ENCODE assay signal across 14 cellular contexts in genomic region chr12:28248555-28249127, GRCh38. TPM values are rescaled to one million over a fixed set of nuclear protein-coding genes. Genes with fewer than 3 reads are reported as not detected.
DNase-seq lines count a peak whose midpoint lies in the region; ATAC-seq and TF ChIP-seq lines count a peak whose summit lies in the region.
"Had no signal": no experiment of that assay in that cellular context is flagged by ENCODE, and none has a peak within 500 bp of the region (broad histone marks: within the 10 kb centered on the region; RNA-seq: fewer than 3 reads in every experiment).

No MANE protein-coding gene starts in this region.

- H3K4me1 Mint-ChIP-seq in activated T-cell treated with anti-CD3 and anti-CD28 coated beads, Interleukin-2, amount 50 U/mL, for 24 hours (ENCODE audit: low read depth), result peaks cover 69% of the 10 kb centered on the region
- H3K4me1 Mint-ChIP-seq in brain, result peaks cover 18% of the 10 kb centered on the region
- H3K4me1 Mint-ChIP-seq in stimulated activated memory B cell treated with anti-CD40 and anti-IgM and Interleukin-4, amounts not matched to agents 10 μg/mL and 1 μg/mL and 100 μg/mL, for 72 hours, result peaks cover 74% of the 10 kb centered on the region

- H3K27me3 Mint-ChIP-seq in activated T-cell treated with anti-CD3 and anti-CD28 coated beads, Interleukin-2, amount 50 U/mL, for 24 hours, result no peaks in the 10 kb centered on the region
- peaks cover 3% of the 10 kb centered on the region for H3K27me3 Mint-ChIP-seq in brain
- H3K27me3 Mint-ChIP-seq in stimulated activated memory B cell treated with anti-CD40 and anti-IgM and Interleukin-4, amounts not matched to agents 10 μg/mL and 1 μg/mL and 100 μg/mL, for 72 hours, result no peaks in the 10 kb centered on the region

- H3K36me3 Mint-ChIP-seq in activated T-cell treated with anti-CD3 and anti-CD28 coated beads, Interleukin-2, amount 50 U/mL, for 24 hours (ENCODE audit: low read depth), result no peaks in the 10 kb centered on the region
- no peaks in the 10 kb centered on the region for H3K36me3 Mint-ChIP-seq in brain
- H3K36me3 Mint-ChIP-seq in stimulated activated memory B cell treated with anti-CD40 and anti-IgM and Interleukin-4, amounts not matched to agents 10 μg/mL and 1 μg/mL and 100 μg/mL, for 72 hours, result peaks cover 6% of the 10 kb centered on the region

- DNase-seq in activated T-cell treated with anti-CD3 and anti-CD28 coated beads, Interleukin-2, amount 50 U/mL, for 24 hours, result no peak
- no peak for DNase-seq in activated T-cell treated with anti-CD3 and anti-CD28 coated beads, Interleukin-2, amount 50 U/mL, for 1 hour
- no peak for DNase-seq in NCI-H2227 treated with DMSO at 0.1 percent for 48 hours (lab: John Stamatoyannopoulos, UW)
- DNase-seq in NCI-H2081 treated with DMSO at 0.1 percent for 48 hours (lab: John Stamatoyannopoulos, UW), result no peak
- DNase-seq in SK-N-DZ (ENCODE audit: low spot score), result no peak
- DNase-seq: activated CD4-positive, alpha-beta T cell treated with anti-CD3 and anti-CD28 coated beads, Interleukin-2, amount 50 U/mL, for 48 hours; DMS153; foreskin melanocyte; Kasumi-1; kidney glomerular epithelial cell; upper lobe of right lung had no signal

- peaks cover 6% of the 10 kb centered on the region for H3K9me3 Mint-ChIP-seq in activated T-cell treated with anti-CD3 and anti-CD28 coated beads, Interleukin-2, amount 50 U/mL, for 24 hours
- peaks cover 0 to 7% (median 0%) of the 10 kb centered on the region in 5 experiments for H3K9me3 Mint-ChIP-seq in brain
- H3K9me3 Mint-ChIP-seq in stimulated activated memory B cell treated with anti-CD40 and anti-IgM and Interleukin-4, amounts not matched to agents 10 μg/mL and 1 μg/mL and 100 μg/mL, for 72 hours, result no peaks in the 10 kb centered on the region

- peak overlapping the region; percentile 59 for H3K27ac Mint-ChIP-seq in activated T-cell treated with anti-CD3 and anti-CD28 coated beads, Interleukin-2, amount 50 U/mL, for 24 hours
- H3K27ac Mint-ChIP-seq in brain, result peak overlapping the region in 4 of 5 experiments; percentile 9 to 80 (median 40)
- peak overlapping the region; percentile 40 for H3K27ac Mint-ChIP-seq in stimulated activated memory B cell treated with anti-CD40 and anti-IgM and Interleukin-4, amounts not matched to agents 10 μg/mL and 1 μg/mL and 100 μg/mL, for 72 hours

- no peak for TF ChIP-seq CTCF in brain (conservative IDR thresholded peaks at IDR 0.05)

- ATAC-seq in HG03095 (IDR thresholded peaks at IDR 0.05; ENCODE audit: unreplicated experiment), result peak; percentile 35
- peak; percentile 22 for ATAC-seq in stimulated activated memory B cell treated with anti-CD40 and anti-IgM and Interleukin-4, amounts not matched to agents 10 μg/mL and 1 μg/mL and 100 μg/mL, for 72 hours
- ATAC-seq: upper lobe of right lung had no signal

- peak overlapping the region; percentile 14 for H3K4me3 Mint-ChIP-seq in activated T-cell treated with anti-CD3 and anti-CD28 coated beads, Interleukin-2, amount 50 U/mL, for 24 hours
- peak overlapping the region in 1 of 5 experiments; percentile 17 for H3K4me3 Mint-ChIP-seq in brain
- no peak overlapping the region for H3K4me3 Mint-ChIP-seq in stimulated activated memory B cell treated with anti-CD40 and anti-IgM and Interleukin-4, amounts not matched to agents 10 μg/mL and 1 μg/mL and 100 μg/mL, for 72 hours

RNA-seq across cellular contexts. Expression of gene CCDC91, which starts 58.4 kb away (rescaled TPM):
- polyA plus RNA-seq in brain (ENCODE audit: insufficient read depth, low read depth, low replicate concordance), result 14.2 TPM
- 22.9 and 34.4 TPM in 2 replicates for polyA plus RNA-seq in SK-N-DZ (2014; cell fraction: cytosol; rRNA removed)
- polyA plus RNA-seq in SK-N-DZ (2014; cell fraction: nucleus; rRNA removed), result 12.5 and 15.6 TPM in 2 replicates
